In the genomic region with DNA sequence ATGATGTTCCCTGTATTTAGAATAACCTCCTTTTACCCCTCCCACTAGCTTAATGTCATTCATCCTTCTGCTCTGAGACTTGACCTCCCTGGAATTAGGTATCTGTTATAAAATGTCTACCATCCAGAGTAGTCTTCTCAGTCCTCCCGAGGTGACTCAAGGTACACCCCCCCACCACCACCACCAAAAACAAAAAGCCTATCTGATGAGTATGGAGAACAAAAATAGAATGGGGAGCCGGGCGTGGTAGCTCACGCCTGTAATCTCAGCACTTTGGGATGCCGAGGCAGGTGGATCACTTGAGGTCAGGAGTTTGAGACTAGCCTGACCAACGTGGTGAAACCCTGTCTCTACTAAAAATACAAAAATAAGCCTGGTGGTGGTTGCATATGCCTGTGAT, we compare ENCODE assay signal across 5 cellular contexts. TPM values are rescaled to one million over a fixed set of nuclear protein-coding genes. Genes with fewer than 3 reads are reported as not detected.
"Had no signal": no experiment of that assay in that cellular context is flagged by ENCODE, and none has a peak within 500 bp of the region (broad histone marks: within the 10 kb centered on the region; RNA-seq: fewer than 3 reads in every experiment).

No MANE protein-coding gene starts in this region.

RNA-seq across cellular contexts. Expression of gene NPNT, which starts 46.9 kb away (rescaled TPM):
- total RNA-seq: OCI-LY7, RPMI7951, SJSA1, SK-MEL-5 had no signal
- polyA plus RNA-seq: SK-N-SH had no signal
